Comparison of ENCODE assay signal across 13 cellular contexts in genomic region chr1:229434005-229434640, GRCh38. TPM values are rescaled to one million over a fixed set of nuclear protein-coding genes. Genes with fewer than 3 reads are reported as not detected.
A peak's percentile ranks its signal among the peaks of the same experiment; 100 is the strongest.
DNase-seq lines count a peak whose midpoint lies in the region; ATAC-seq, FAIRE-seq and TF ChIP-seq lines count a peak whose summit lies in the region.
"Had no signal": no experiment of that assay in that cellular context is flagged by ENCODE, and none has a peak within 500 bp of the region (broad histone marks: within the 10 kb centered on the region; RNA-seq: fewer than 3 reads in every experiment).

Gene ACTA1 (minus strand): TSS chr1:229434094. CDS start chr1:229433115, 979 bp downstream.

- H3K9me3 ChIP-seq in esophagus muscularis mucosa (no peaks in the 10 kb centered on the region), HepG2 (ENCODE audit: low read length) (no peaks in the 10 kb centered on the region), smooth muscle cell (replicated peaks; ENCODE audit: low read depth) (no peaks in the 10 kb centered on the region)

- H3K79me2 ChIP-seq in HepG2 (ENCODE audit: insufficient read depth, low read length) (no peaks in the 10 kb centered on the region), smooth muscle cell (ENCODE audit: low read depth) (no peaks in the 10 kb centered on the region)

- no peak within 1 kb of the TSS for H3K27ac ChIP-seq in esophagus muscularis mucosa (replicated peaks in 1 of 4)
- H3K27ac ChIP-seq in HepG2 (ENCODE audit: extremely low read length, insufficient read depth, low read length) = no peak within 1 kb of the TSS
- no peak within 1 kb of the TSS for H3K27ac ChIP-seq in smooth muscle cell (ENCODE audit: low read depth)

- H3K4me1 ChIP-seq in esophagus muscularis mucosa (peaks cover 30 to 52% (median 46%) of the 10 kb centered on the region in 4 donors), HepG2 (ENCODE audit: insufficient read depth, low read length) (no peaks in the 10 kb centered on the region), smooth muscle cell (ENCODE audit: low read depth) (peaks cover 5% of the 10 kb centered on the region)

- TF ChIP-seq EP300 in esophagus muscularis mucosa (IDR thresholded peaks at IDR 0.05) (no peak), HepG2 (IDR thresholded peaks at IDR 0.05; ENCODE audit: low read depth in 2 of 2, low read length in 2 of 2) (no peak), HepG2 (CRISPR knock-in tag; IDR thresholded peaks at IDR 0.05; ENCODE audit: borderline replicate concordance) (no peak)

- BruUV-seq in HepG2 (replicated peaks; lab: Mats Ljungman, UMichigan) = no TSS peak

- TF ChIP-seq CTCF in esophagus muscularis mucosa (IDR thresholded peaks at IDR 0.05) (no peak), HepG2 (CRISPR knock-in tag; IDR thresholded peaks at IDR 0.05) (no peak), smooth muscle cell (IDR thresholded peaks at IDR 0.05; ENCODE audit: borderline replicate concordance, insufficient read depth, poor library complexity, severe bottlenecking) (no peak)

- CTCF ChIA-PET in HepG2 (lab: Yijun Ruan, JAX; ENCODE audit: low intra/inter-chr PET ratio, low total read pairs) = no interaction called here

- peaks cover 20 to 67% (median 58%) of the 10 kb centered on the region in 4 donors for H3K27me3 ChIP-seq in esophagus muscularis mucosa
- peaks cover 0 to 10% of the 10 kb centered on the region in 2 experiments; a peak in 2 of 5 replicates for H3K27me3 ChIP-seq in HepG2 (ENCODE audit: control insufficient read depth in 1 of 2, insufficient read depth in 2 of 2, low read length in 2 of 2)
- peaks cover 35% of the 10 kb centered on the region for H3K27me3 ChIP-seq in smooth muscle cell (ENCODE audit: low read depth)

- intact Hi-C loops in esophagus muscularis mucosa (cut with DNase I) = no loop called here
- intact Hi-C loops in HepG2 (cut with micrococcal nuclease; ENCODE audit: unreplicated experiment) = no loop called here

- no peak for FAIRE-seq in HepG2 (lab: Jason Lieb, UNC)

- peak; percentile 23 for DNase-seq in M059J (ENCODE audit: low read depth)
- no peak for DNase-seq in esophagus muscularis mucosa (ENCODE audit: extremely low spot score)
- no peak for DNase-seq in HepG2 (ENCODE audit: low spot score)
- no peak for DNase-seq in smooth muscle cell (lab: John Stamatoyannopoulos, UW; ENCODE audit: unreplicated experiment)
- DNase-seq in NCI-H524 treated with DMSO at 0.1 percent for 48 hours (lab: John Stamatoyannopoulos, UW) = no peak
- no peak for DNase-seq in T-helper 2 cell
- DNase-seq in globus pallidus (ENCODE audit: low spot score) = no peak
- DNase-seq: activated CD4-positive, alpha-beta memory T cell treated with anti-CD3 and anti-CD28 coated beads, Interleukin-2, amount 10 ng/mL, durations not matched to agents 7 days and 5 days; activated naive CD4-positive, alpha-beta T cell; CD8-positive, alpha-beta memory T cell; NCI-H345 had no signal

- H4K20me1 ChIP-seq in HepG2 (ENCODE audit: insufficient read depth, low read length) (no peaks in the 10 kb centered on the region), smooth muscle cell (ENCODE audit: low read depth) (no peaks in the 10 kb centered on the region)

- no peak within 1 kb of the TSS for H3K9ac ChIP-seq in HepG2 (ENCODE audit: insufficient read depth, low read depth, low read length)
- H3K9ac ChIP-seq in smooth muscle cell (ENCODE audit: low read depth) = no peak within 1 kb of the TSS

- ATAC-seq in HepG2 = peak; percentile 63
- ATAC-seq in HG02642 (IDR thresholded peaks at IDR 0.05; ENCODE audit: poor library complexity, unreplicated experiment) = no peak

- H3K4me3 ChIP-seq in esophagus muscularis mucosa = peak within 1 kb of the TSS in 3 of 4 donors; percentile 3 to 18 (median 6)
- H3K4me3 ChIP-seq in HepG2 (replicated peaks in 1 of 3; ENCODE audit: insufficient read depth in 1 of 3, low read depth in 2 of 3, low read length in 3 of 3) = peak within 1 kb of the TSS; percentile 30 to 55 (median 31); a peak in 5 of 6 replicates
- H3K4me3 ChIP-seq in smooth muscle cell = peak within 1 kb of the TSS; percentile 2

- H2AFZ ChIP-seq in HepG2 (ENCODE audit: low read length) = no peak within 1 kb of the TSS
- no peak within 1 kb of the TSS for H2AFZ ChIP-seq in smooth muscle cell (ENCODE audit: low read depth)

- no peak for TF ChIP-seq RAD21 in HepG2 (CRISPR knock-in tag; IDR thresholded peaks at IDR 0.05)

- no peaks in the 10 kb centered on the region for H3K36me3 ChIP-seq in esophagus muscularis mucosa
- no peaks in the 10 kb centered on the region for H3K36me3 ChIP-seq in HepG2 (replicated peaks in 1 of 2; ENCODE audit: control insufficient read depth in 1 of 2, insufficient read depth in 2 of 2, low read length in 2 of 2)
- H3K36me3 ChIP-seq in smooth muscle cell (ENCODE audit: low read depth) = no peaks in the 10 kb centered on the region

- H3F3A ChIP-seq in smooth muscle cell (ENCODE audit: low read depth) = no peaks in the 10 kb centered on the region

- 2% methylated on average over 32 of the region's 51 CpGs for WGBS in esophagus muscularis mucosa
- 0% methylated on average over 12 of the region's 51 CpGs for WGBS in HepG2 (ENCODE audit: low lambda C conversion rate)
- 4% methylated on average over 39 of the region's 51 CpGs for WGBS in smooth muscle cell (ENCODE audit: low lambda C conversion rate)

- H3K4me2 ChIP-seq in HepG2 (ENCODE audit: low read depth, low read length) (peak within 1 kb of the TSS; percentile 71), smooth muscle cell (peak within 1 kb of the TSS; percentile 77)

- no peak for TF ChIP-seq POLR2A in esophagus muscularis mucosa (IDR thresholded peaks at IDR 0.05; ENCODE audit: low read depth)
- no peak for TF ChIP-seq POLR2A in HepG2 (IDR thresholded peaks at IDR 0.05; ENCODE audit: insufficient read depth in 1 of 2, low read depth in 2 of 2, low read length in 2 of 2)

- in situ Hi-C loops in HepG2 (cut with HindIII; ENCODE audit: extremely low pct_ligation_motif_present, low pct_unique_long_range_greater_than_20kb) = no loop called here

- POLR2A ChIA-PET in HepG2 (lab: Yijun Ruan, JAX) = no interaction called here

TF ChIP-seq in HepG2, 621 proteins besides CTCF, POLR2A, EP300 and RAD21 (continues in another document):
- TF ChIP-seq ONECUT2 (CRISPR knock-in tag; IDR thresholded peaks at IDR 0.05) = no peak
- no peak for TF ChIP-seq AGO2 (optimal IDR thresholded peaks at IDR 0.05; ENCODE audit: low read depth, low read length)
- no peak for TF ChIP-seq TEAD2 (CRISPR knock-in tag; IDR thresholded peaks at IDR 0.05)
- no peak for TF ChIP-seq SMAD3 (CRISPR knock-in tag; IDR thresholded peaks at IDR 0.05)
- no peak for TF ChIP-seq ZNF12 (CRISPR knock-in tag; IDR thresholded peaks at IDR 0.05)
- no peak for TF ChIP-seq HOXA5 (CRISPR knock-in tag; IDR thresholded peaks at IDR 0.05)
- TF ChIP-seq AHR (CRISPR knock-in tag; IDR thresholded peaks at IDR 0.05) = no peak
- TF ChIP-seq TRIM22 (IDR thresholded peaks at IDR 0.05) = no peak

RNA-seq across cellular contexts. Expression of gene ACTA1, which starts in this region (rescaled TPM):
- not detected in 2 replicates for total RNA-seq in M059J (2014; rRNA removed; shearing (Covaris generic))
- total RNA-seq in esophagus muscularis mucosa = under 1 TPM in 3 of 4 donors, not detected in 1; 0.29 to 0.58 (median 0.42) TPM
- total RNA-seq in HepG2 (2016; rRNA removed; fragmentation: Illumina TruSeq; extraction: Trizol) = 5.2 and 5.9 TPM in 2 replicates
- 5.1 and 5.2 TPM in 2 replicates for total RNA-seq in HepG2 (2016; cell fraction: cytosol; rRNA removed; fragmentation: Illumina TruSeq; extraction: Trizol; ENCODE audit: low read depth)
- 5.5 TPM in 2 replicates for total RNA-seq in HepG2 (2016; cell fraction: insoluble cytoplasmic fraction; rRNA removed; fragmentation: Illumina TruSeq; extraction: Trizol)
- 5.3 and 6.0 TPM in 2 replicates for total RNA-seq in HepG2 (2016; cell fraction: membrane; rRNA removed; fragmentation: Illumina TruSeq; extraction: Trizol)
- 3.9 and 5.9 TPM in 2 replicates for total RNA-seq in HepG2 (2016; cell fraction: nucleus; rRNA removed; fragmentation: Illumina TruSeq; extraction: Trizol)
- polyA plus RNA-seq in HepG2 (2011; rRNA removed) = 1.4 and 3.0 TPM in 2 replicates
- 1.6 and 1.8 TPM in 2 replicates for polyA plus RNA-seq in HepG2 (2011; cell fraction: cytosol; rRNA removed)
- polyA plus RNA-seq in HepG2 (2011; cell fraction: nucleus; rRNA removed) = 3.8 and 5.9 TPM in 2 replicates
- 0.86 and 1.1 TPM in 2 replicates for polyA plus RNA-seq in HepG2 (2012)
- 11.4 and 12.1 TPM in 2 replicates for polyA plus RNA-seq in HepG2 (2016; cell fraction: cytosol; fragmentation: Illumina TruSeq; extraction: Trizol; ENCODE audit: low read depth)
- polyA plus RNA-seq in HepG2 (2016; cell fraction: insoluble cytoplasmic fraction; fragmentation: Illumina TruSeq; extraction: Trizol; ENCODE audit: low read depth) = 11.6 and 13.4 TPM in 2 replicates
- polyA plus RNA-seq in HepG2 (2016; cell fraction: membrane; fragmentation: Illumina TruSeq; extraction: Trizol; ENCODE audit: low read depth) = 11.0 and 11.7 TPM in 2 replicates
- 15.3 and 15.9 TPM in 2 replicates for polyA plus RNA-seq in HepG2 (2016; cell fraction: nucleus; fragmentation: Illumina TruSeq; extraction: Trizol; ENCODE audit: insufficient read depth, low read depth)
- 1.9 TPM in 1 of 2 replicates, not detected in the other for polyA minus RNA-seq in HepG2 (2011; rRNA and poly(A)+ RNA removed; ENCODE audit: low replicate concordance)
- 0.79 and 3.4 TPM in 2 replicates for polyA minus RNA-seq in HepG2 (2011; cell fraction: cytosol; rRNA and poly(A)+ RNA removed)
- polyA minus RNA-seq in HepG2 (2011; cell fraction: nucleus; rRNA and poly(A)+ RNA removed) = 0.39 and 0.99 TPM in 2 replicates
- 5.1 and 5.6 TPM in 2 replicates for total RNA-seq in smooth muscle cell
- 3.7 and 28.1 TPM in 2 replicates for polyA plus RNA-seq in smooth muscle cell
- total RNA-seq: activated CD4-positive, alpha-beta memory T cell treated with anti-CD3 and anti-CD28 coated beads, Interleukin-2, amount 10 ng/mL, durations not matched to agents 7 days and 5 days; CD8-positive, alpha-beta memory T cell; fibroblast of villous mesenchyme had no signal
- polyA plus RNA-seq: CD8-positive, alpha-beta memory T cell had no signal

Comparison
In these comparisons a context has a peak if more than half of its experiments do, and no peak if none do; other contexts are left out.
1. Peak in DNase-seq in M059J; RNA of the gene not detected or under 1 TPM.